30 cellular contexts compared by ENCODE assay signal in the genomic region with DNA sequence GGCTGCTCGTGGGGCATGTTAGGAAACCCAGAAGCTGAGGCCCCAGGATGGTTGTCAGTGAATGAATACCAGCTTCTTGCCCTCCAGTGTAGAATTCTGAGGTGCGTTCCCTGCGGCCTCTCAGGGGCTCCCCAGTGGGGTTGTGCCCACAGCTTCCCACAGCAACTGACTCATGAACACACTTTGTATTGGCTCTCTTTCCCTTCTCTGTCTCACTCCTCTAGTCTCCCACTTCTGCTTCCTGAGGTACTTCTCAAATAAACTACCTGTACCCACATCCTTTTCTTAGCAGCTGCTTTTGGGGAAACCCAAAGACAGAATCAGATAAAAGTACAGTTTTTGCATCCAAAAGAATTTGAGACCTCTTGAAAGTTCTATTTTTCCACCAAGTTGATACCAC.
A peak's percentile ranks its signal among the peaks of the same experiment; 100 is the strongest.
DNase-seq lines count a peak whose midpoint lies in the region; ATAC-seq and TF ChIP-seq lines count a peak whose summit lies in the region.
"Had no signal": no experiment of that assay in that cellular context is flagged by ENCODE, and none has a peak within 500 bp of the region (broad histone marks: within the 10 kb centered on the region; RNA-seq: fewer than 3 reads in every experiment).

No MANE protein-coding gene starts in this region.

- no peaks in the 10 kb centered on the region for H3K4me1 Mint-ChIP-seq in stimulated activated naive B cell treated with anti-CD40 and anti-IgM and Interleukin-4, amounts not matched to agents 10 μg/mL and 1 μg/mL and 100 μg/mL, for 72 hours
- H3K4me1 Mint-ChIP-seq: memory B cell, T-helper 17 cell had no signal

- H3K27me3 Mint-ChIP-seq in stimulated activated naive B cell treated with anti-CD40 and anti-IgM and Interleukin-4, amounts not matched to agents 10 μg/mL and 1 μg/mL and 100 μg/mL, for 72 hours: peaks cover 0 to 7% of the 10 kb centered on the region in 2 donors

- H3K9me3 Mint-ChIP-seq in stimulated activated naive B cell treated with anti-CD40 and anti-IgM and Interleukin-4, amounts not matched to agents 10 μg/mL and 1 μg/mL and 100 μg/mL, for 72 hours: no peaks in the 10 kb centered on the region
- H3K9me3 Mint-ChIP-seq: activated naive CD8-positive, alpha-beta T cell treated with anti-CD3 and anti-CD28 coated beads, Interleukin-2, amount 10 ng/mL, durations not matched to agents 7 days and 5 days; memory B cell; neural progenitor cell had no signal

- H3K27ac ChIP-seq in RWPE1: no peak overlapping the region
- H3K27ac ChIP-seq: gastrocnemius medialis, neural progenitor cell, upper lobe of left lung had no signal

- TF ChIP-seq CTCF in RWPE1 (conservative IDR thresholded peaks at IDR 0.05; ENCODE audit: low read depth): no peak

- DNase-seq in stimulated activated naive B cell treated with anti-CD40 and anti-IgM and Interleukin-4, amounts not matched to agents 10 μg/mL and 1 μg/mL and 100 μg/mL, for 72 hours: peak; percentile 1
- DNase-seq in RWPE1 (ENCODE audit: low spot score): no peak
- no peak for DNase-seq in stimulated activated naive CD8-positive, alpha-beta T cell treated with anti-CD3 and anti-CD28 coated beads, Interleukin-15, Interleukin-2, amounts not matched to agents 100 U/mL and 50 U/mL, for 24 hours
- DNase-seq in mesenteric fat pad (ENCODE audit: low spot score): no peak
- DNase-seq: activated gamma-delta T cell; activated naive CD8-positive, alpha-beta T cell treated with anti-CD3 and anti-CD28 coated beads, Interleukin-2, amount 10 ng/mL, durations not matched to agents 7 days and 5 days; activated T-cell treated with anti-CD3 and anti-CD28 coated beads, Interleukin-2, amount 50 U/mL, for 1 hour; Calu3; central memory CD4-positive, alpha-beta T cell; DND-41; gastrocnemius medialis; H7; hypothalamus; NCI-H1105 treated with DMSO at 0.1 percent for 48 hours; NCI-H1930; NCI-H524 treated with DMSO at 0.1 percent for 48 hours; PC-3; right cardiac atrium; stimulated activated CD4-positive, alpha-beta T cell treated with anti-CD3 and anti-CD28 coated beads, Interleukin-2, amount 100 ng/mL, for 48 hours; substantia nigra; T-helper 17 cell had no signal

- H3K4me3 Mint-ChIP-seq in stimulated activated naive B cell treated with anti-CD40 and anti-IgM and Interleukin-4, amounts not matched to agents 10 μg/mL and 1 μg/mL and 100 μg/mL, for 72 hours: no peak overlapping the region
- H3K4me3 Mint-ChIP-seq: activated naive CD8-positive, alpha-beta T cell treated with anti-CD3 and anti-CD28 coated beads, Interleukin-2, amount 10 ng/mL, durations not matched to agents 7 days and 5 days; memory B cell; neural progenitor cell; T-helper 17 cell had no signal

- POLR2A ChIA-PET in RWPE1 (lab: Yijun Ruan, JAX; ENCODE audit: low non-redundant PET): no interaction called here

- no peak overlapping the region for H3K27ac Mint-ChIP-seq in stimulated activated naive B cell treated with anti-CD40 and anti-IgM and Interleukin-4, amounts not matched to agents 10 μg/mL and 1 μg/mL and 100 μg/mL, for 72 hours
- H3K27ac Mint-ChIP-seq: activated naive CD8-positive, alpha-beta T cell treated with anti-CD3 and anti-CD28 coated beads, Interleukin-2, amount 10 ng/mL, durations not matched to agents 7 days and 5 days; memory B cell; T-helper 17 cell had no signal

- peak; percentile 80 for ATAC-seq in GM18868 (IDR thresholded peaks at IDR 0.05; ENCODE audit: unreplicated experiment)
- peak; percentile 61 for ATAC-seq in GM21423 (IDR thresholded peaks at IDR 0.05; ENCODE audit: unreplicated experiment)
- ATAC-seq in HG03442 (IDR thresholded peaks at IDR 0.05; ENCODE audit: unreplicated experiment): peak; percentile 50
- peak; percentile 67 to 73 for ATAC-seq in stimulated activated naive B cell treated with anti-CD40 and anti-IgM and Interleukin-4, amounts not matched to agents 10 μg/mL and 1 μg/mL and 100 μg/mL, for 72 hours (replicated peaks)
- no peak for ATAC-seq in stimulated activated naive CD8-positive, alpha-beta T cell treated with anti-CD3 and anti-CD28 coated beads, Interleukin-15, Interleukin-2, amounts not matched to agents 100 U/mL and 50 U/mL, for 24 hours
- ATAC-seq: gastrocnemius medialis, left lobe of liver, PC-3, right cardiac atrium, Right ventricle myocardium inferior, SK-N-SH treated with all-trans-retinoic acid at 6 μM for 48 hours, T-helper 17 cell had no signal

- CTCF ChIA-PET in RWPE1 (lab: Yijun Ruan, JAX): interaction anchor here (0.7 to 0.8 kb wide), 2 partner anchors 140 to 464 kb away, joined by 3 read pairs; no protein-coding TSS in a partner anchor

- no peaks in the 10 kb centered on the region for H3K36me3 Mint-ChIP-seq in stimulated activated naive B cell treated with anti-CD40 and anti-IgM and Interleukin-4, amounts not matched to agents 10 μg/mL and 1 μg/mL and 100 μg/mL, for 72 hours
- H3K36me3 Mint-ChIP-seq: activated naive CD8-positive, alpha-beta T cell treated with anti-CD3 and anti-CD28 coated beads, Interleukin-2, amount 10 ng/mL, durations not matched to agents 7 days and 5 days; memory B cell; neural progenitor cell had no signal
